ENCODE assay signal across 19 cellular contexts in genomic region chr1:205735218-205735617, GRCh38. TPM values are rescaled to one million over a fixed set of nuclear protein-coding genes. Genes with fewer than 3 reads are reported as not detected.
DNase-seq lines count a peak whose midpoint lies in the region; ATAC-seq, FAIRE-seq and TF ChIP-seq lines count a peak whose summit lies in the region.
"Had no signal": no experiment of that assay in that cellular context is flagged by ENCODE, and none has a peak within 500 bp of the region (broad histone marks: within the 10 kb centered on the region; RNA-seq: fewer than 3 reads in every experiment).

No MANE protein-coding gene starts in this region.

- H3K27me3 Mint-ChIP-seq in activated CD4-positive, alpha-beta memory T cell treated with anti-CD3 and anti-CD28 coated beads, Interleukin-2, amount 10 ng/mL, durations not matched to agents 7 days and 5 days, result no peaks in the 10 kb centered on the region
- H3K27me3 Mint-ChIP-seq in activated CD4-positive, alpha-beta memory T cell treated with anti-CD3 and anti-CD28 coated beads for 36 hours, result no peaks in the 10 kb centered on the region
- no peaks in the 10 kb centered on the region for H3K27me3 Mint-ChIP-seq in activated T-helper 17 cell treated with anti-CD3 and anti-CD28 coated beads, Interleukin-2, amount 50 U/mL, for 72 hours

- peak overlapping the region; percentile 7 for H3K27ac Mint-ChIP-seq in activated CD4-positive, alpha-beta memory T cell treated with anti-CD3 and anti-CD28 coated beads, Interleukin-2, amount 10 ng/mL, durations not matched to agents 7 days and 5 days
- no peak overlapping the region for H3K27ac Mint-ChIP-seq in activated CD4-positive, alpha-beta memory T cell treated with anti-CD3 and anti-CD28 coated beads for 36 hours
- H3K27ac Mint-ChIP-seq in activated T-helper 17 cell treated with anti-CD3 and anti-CD28 coated beads, Interleukin-2, amount 50 U/mL, for 72 hours, result no peak overlapping the region

- peak; percentile 88 for ATAC-seq in activated T-helper 17 cell treated with anti-CD3 and anti-CD28 coated beads, Interleukin-2, amount 50 U/mL, for 72 hours (replicated peaks)
- ATAC-seq in HG02798 (IDR thresholded peaks at IDR 0.05; ENCODE audit: poor library complexity, unreplicated experiment) (no peak), Right ventricle myocardium inferior (no peak)
- ATAC-seq: HepG2 had no signal

- H3K9me3 Mint-ChIP-seq in activated CD4-positive, alpha-beta memory T cell treated with anti-CD3 and anti-CD28 coated beads, Interleukin-2, amount 10 ng/mL, durations not matched to agents 7 days and 5 days, result no peaks in the 10 kb centered on the region
- no peaks in the 10 kb centered on the region for H3K9me3 Mint-ChIP-seq in activated CD4-positive, alpha-beta memory T cell treated with anti-CD3 and anti-CD28 coated beads for 36 hours
- H3K9me3 Mint-ChIP-seq in activated T-helper 17 cell treated with anti-CD3 and anti-CD28 coated beads, Interleukin-2, amount 50 U/mL, for 72 hours, result no peaks in the 10 kb centered on the region

- H3K4me3 Mint-ChIP-seq in activated CD4-positive, alpha-beta memory T cell treated with anti-CD3 and anti-CD28 coated beads, Interleukin-2, amount 10 ng/mL, durations not matched to agents 7 days and 5 days, result no peak overlapping the region
- H3K4me3 Mint-ChIP-seq in activated CD4-positive, alpha-beta memory T cell treated with anti-CD3 and anti-CD28 coated beads for 36 hours, result no peak overlapping the region
- H3K4me3 Mint-ChIP-seq in activated T-helper 17 cell treated with anti-CD3 and anti-CD28 coated beads, Interleukin-2, amount 50 U/mL, for 72 hours, result no peak overlapping the region

- POLR2A ChIA-PET in activated CD4-positive, alpha-beta memory T cell treated with anti-CD3 and anti-CD28 coated beads, Interleukin-2, amount 10 ng/mL, durations not matched to agents 7 days and 5 days (lab: Charles Lee), result interaction anchor here (2.2 kb wide), 1 partner anchor 24 kb away, joined by 6 read pairs; no protein-coding TSS in a partner anchor
- POLR2A ChIA-PET in activated CD4-positive, alpha-beta memory T cell treated with anti-CD3 and anti-CD28 coated beads for 36 hours (lab: Charles Lee), result interaction anchor here (1.2 kb wide), 1 partner anchor 10 kb away, joined by 4 read pairs; no protein-coding TSS in a partner anchor

- H3K4me1 Mint-ChIP-seq in activated CD4-positive, alpha-beta memory T cell treated with anti-CD3 and anti-CD28 coated beads, Interleukin-2, amount 10 ng/mL, durations not matched to agents 7 days and 5 days, result peaks cover 32% of the 10 kb centered on the region
- peaks cover 34% of the 10 kb centered on the region for H3K4me1 Mint-ChIP-seq in activated CD4-positive, alpha-beta memory T cell treated with anti-CD3 and anti-CD28 coated beads for 36 hours (ENCODE audit: low read depth)
- peaks cover 16% of the 10 kb centered on the region for H3K4me1 Mint-ChIP-seq in activated T-helper 17 cell treated with anti-CD3 and anti-CD28 coated beads, Interleukin-2, amount 50 U/mL, for 72 hours

- intact Hi-C loops in activated CD4-positive, alpha-beta memory T cell treated with anti-CD3 and anti-CD28 coated beads for 36 hours (cut with micrococcal nuclease), result no loop called here
- intact Hi-C loops in Right ventricle myocardium inferior (cut with DNase I), result no loop called here

- CTCF ChIA-PET in activated CD4-positive, alpha-beta memory T cell treated with anti-CD3 and anti-CD28 coated beads, Interleukin-2, amount 10 ng/mL, durations not matched to agents 7 days and 5 days (lab: Charles Lee), result interaction anchor here (1.1 kb wide), 1 partner anchor 12 kb away, joined by 3 read pairs; no protein-coding TSS in a partner anchor
- CTCF ChIA-PET in activated CD4-positive, alpha-beta memory T cell treated with anti-CD3 and anti-CD28 coated beads for 36 hours (lab: Charles Lee), result interaction anchor here (0.5 kb wide), 1 partner anchor 896 kb away, joined by 3 read pairs; no protein-coding TSS in a partner anchor

- H3K36me3 Mint-ChIP-seq in activated CD4-positive, alpha-beta memory T cell treated with anti-CD3 and anti-CD28 coated beads, Interleukin-2, amount 10 ng/mL, durations not matched to agents 7 days and 5 days (ENCODE audit: low read depth), result peaks cover 27% of the 10 kb centered on the region
- H3K36me3 Mint-ChIP-seq in activated CD4-positive, alpha-beta memory T cell treated with anti-CD3 and anti-CD28 coated beads for 36 hours, result peaks cover 13% of the 10 kb centered on the region
- peaks cover 50% of the 10 kb centered on the region for H3K36me3 Mint-ChIP-seq in activated T-helper 17 cell treated with anti-CD3 and anti-CD28 coated beads, Interleukin-2, amount 50 U/mL, for 72 hours (ENCODE audit: low read depth)

- FAIRE-seq in D721Med (lab: Jason Lieb, UNC), result peak; percentile 74
- FAIRE-seq: A204.1, HepG2 had no signal

- TF ChIP-seq CTCF in 22Rv1 (IDR thresholded peaks at IDR 0.05) (no peak), D721Med (IDR thresholded peaks at IDR 0.05; ENCODE audit: insufficient read depth, missing control alignments) (no peak)

- DNase-seq in activated CD4-positive, alpha-beta memory T cell treated with anti-CD3 and anti-CD28 coated beads, Interleukin-2, amount 10 ng/mL, durations not matched to agents 7 days and 5 days, result no peak
- no peak for DNase-seq in activated CD4-positive, alpha-beta memory T cell treated with anti-CD3 and anti-CD28 coated beads for 36 hours
- no peak for DNase-seq in D721Med (ENCODE audit: insufficient read length, low spot score)
- no peak for DNase-seq in NCI-H1694 (lab: John Stamatoyannopoulos, UW)
- DNase-seq in Right ventricle myocardium inferior (ENCODE audit: missing footprints), result no peak
- DNase-seq: DMS79; KG1; NCI-H1105 treated with DMSO at 0.1 percent for 48 hours; NCI-H1694 treated with DMSO at 0.1 percent for 48 hours; NCI-H510A; NCI-H748 treated with DMSO at 0.1 percent for 48 hours; NK-92 treated with Interleukin-12 subunit alpha and Interleukin-12 subunit beta, amount 100 ng/mL, for 24 hours; Peyer's patch; Right ventricle myocardium superior had no signal

- peak overlapping the region; percentile 23 for H3K27ac ChIP-seq in 22Rv1
- H3K27ac ChIP-seq: Peyer's patch had no signal

RNA-seq across cellular contexts. Expression of gene NUCKS1, which starts 14.8 kb away (rescaled TPM):
- 100 to 1,000 TPM; 163 to 185 TPM for total RNA-seq in activated CD4-positive, alpha-beta memory T cell treated with anti-CD3 and anti-CD28 coated beads, Interleukin-2, amount 10 ng/mL, durations not matched to agents 7 days and 5 days
- 100 to 1,000 TPM; 149 to 202 TPM for total RNA-seq in activated CD4-positive, alpha-beta memory T cell treated with anti-CD3 and anti-CD28 coated beads for 36 hours
- 100 to 1,000 TPM; 102 to 110 TPM for total RNA-seq in activated T-helper 17 cell treated with anti-CD3 and anti-CD28 coated beads, Interleukin-2, amount 50 U/mL, for 72 hours
- total RNA-seq in Right ventricle myocardium inferior, result 185 TPM

RNA-seq across cellular contexts. Expression of gene RAB29, which starts 40.1 kb away (rescaled TPM):
- total RNA-seq in activated CD4-positive, alpha-beta memory T cell treated with anti-CD3 and anti-CD28 coated beads, Interleukin-2, amount 10 ng/mL, durations not matched to agents 7 days and 5 days, result 10 to 100 TPM; 67.6 to 72.3 TPM
- total RNA-seq in activated CD4-positive, alpha-beta memory T cell treated with anti-CD3 and anti-CD28 coated beads for 36 hours, result 10 to 100 TPM; 31.5 to 31.6 TPM
- total RNA-seq in activated T-helper 17 cell treated with anti-CD3 and anti-CD28 coated beads, Interleukin-2, amount 50 U/mL, for 72 hours, result 10 to 100 TPM; 31.9 to 40.4 TPM
- total RNA-seq in Right ventricle myocardium inferior, result 16.6 TPM

RNA-seq across cellular contexts. Expression of gene SLC45A3, which starts 54.9 kb away (rescaled TPM):
- total RNA-seq in activated CD4-positive, alpha-beta memory T cell treated with anti-CD3 and anti-CD28 coated beads, Interleukin-2, amount 10 ng/mL, durations not matched to agents 7 days and 5 days, result under 1 TPM in 1 of 2 experiments, not detected in 1; 0.18 TPM
- under 1 TPM; 0.55 to 0.56 TPM for total RNA-seq in activated CD4-positive, alpha-beta memory T cell treated with anti-CD3 and anti-CD28 coated beads for 36 hours
- under 1 TPM; 0.37 to 0.63 TPM for total RNA-seq in activated T-helper 17 cell treated with anti-CD3 and anti-CD28 coated beads, Interleukin-2, amount 50 U/mL, for 72 hours
- 6.5 TPM for total RNA-seq in Right ventricle myocardium inferior
